Comparison of ENCODE assay signal across 15 cellular contexts in the genomic region with DNA sequence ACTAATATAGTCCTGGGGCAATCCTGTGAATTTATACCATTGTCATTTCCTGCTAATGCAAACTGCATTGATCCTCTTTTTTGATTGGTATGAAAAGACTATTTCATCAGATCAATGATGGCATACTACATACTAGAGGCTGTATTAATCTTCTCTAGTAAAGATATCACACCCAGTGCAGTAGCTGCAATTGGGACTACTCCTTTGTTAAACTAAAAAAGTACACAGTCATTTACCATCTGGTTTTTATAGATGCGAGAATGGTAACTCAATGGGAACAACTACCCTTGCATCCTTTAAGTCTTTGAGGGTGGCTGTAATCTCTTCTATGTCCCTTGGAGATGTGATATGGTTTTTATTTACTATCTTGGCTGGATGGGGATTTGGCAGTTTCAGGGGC.
DNase-seq lines count a peak whose midpoint lies in the region; ATAC-seq, FAIRE-seq and TF ChIP-seq lines count a peak whose summit lies in the region.
"Had no signal": no experiment of that assay in that cellular context is flagged by ENCODE, and none has a peak within 500 bp of the region (broad histone marks: within the 10 kb centered on the region; RNA-seq: fewer than 3 reads in every experiment).

No MANE protein-coding gene starts in this region.

- TF ChIP-seq RAD21 in GM12878 (IDR thresholded peaks at IDR 0.05; ENCODE audit: insufficient read depth, low read depth, low read length) = no peak

- H3K36me3 ChIP-seq in ACC112 (ENCODE audit: insufficient read depth, low read length) (no peaks in the 10 kb centered on the region), MM.1S (replicated peaks; ENCODE audit: insufficient read depth, low read length) (no peaks in the 10 kb centered on the region), GM12878 (ENCODE audit: control insufficient read depth in 2 of 2, insufficient read depth in 2 of 2, low read length in 1 of 2) (no peaks in the 10 kb centered on the region), small intestine (ENCODE audit: control insufficient read depth in 2 of 2, insufficient read depth in 2 of 2, low read length in 2 of 2) (no peaks in the 10 kb centered on the region)
- H3K36me3 ChIP-seq: BLaER1 treated with 17β-estradiol and CSF1 and Interleukin-3, amounts not matched to agents 10 nM and 100 nM; HAP-1 had no signal

- H4K20me1 ChIP-seq in MM.1S (ENCODE audit: insufficient read depth, low read length) (no peaks in the 10 kb centered on the region), GM12878 (ENCODE audit: control insufficient read depth, insufficient read depth) (no peaks in the 10 kb centered on the region)
- H4K20me1 ChIP-seq: BLaER1 treated with 17β-estradiol and CSF1 and Interleukin-3, amounts not matched to agents 10 nM and 100 nM had no signal

- WGBS in GM12878 (ENCODE audit: insufficient coverage, insufficient replicate concordance, low lambda C conversion rate, missing lambda C conversion rate) = 0% methylated on average over 1 of the region's 1 CpG
- WGBS in small intestine, 3 donors = 81 to 96% (median 90%) methylated on average over 1 of the region's 1 CpG

- RAD21 ChIA-PET in GM12878 (lab: Charles Lee; ENCODE audit: unreplicated experiment) = interaction anchor here (0.8 to 4.9 kb wide), 13 partner anchors 11 to 142 kb away, joined by 3 to 85 read pairs (median 4); no protein-coding TSS in a partner anchor

- H3K36me3 Mint-ChIP-seq in T-helper 17 cell (ENCODE audit: low read depth) = no peaks in the 10 kb centered on the region
- H3K36me3 Mint-ChIP-seq: CD4-positive, CD25-positive, alpha-beta regulatory T cell had no signal

- intact Hi-C loops in GM12878 (cut with micrococcal nuclease; ENCODE audit: unreplicated experiment) = loop anchor here (5.0 kb wide), 2 partner anchors 43 to 58 kb away; no protein-coding TSS in a partner anchor

- H3K27ac ChIP-seq in ACC112 (ENCODE audit: low read depth, low read length) (peak overlapping the region; percentile 41; the same call in 1 of the 2 replicates), MM.1S (ENCODE audit: low read length) (peak overlapping the region; percentile 95), GM12878 (ENCODE audit: control insufficient read depth, insufficient read depth) (peak overlapping the region; percentile 6; the same call in 1 of the 2 replicates), small intestine (ENCODE audit: low read depth in 1 of 2, low read length in 1 of 2) (no peak overlapping the region)
- H3K27ac ChIP-seq: BLaER1 treated with 17β-estradiol and CSF1 and Interleukin-3, amounts not matched to agents 10 nM and 100 nM had no signal

- H3K4me3 ChIP-seq in ACC112 (ENCODE audit: low read depth, low read length) (no peak overlapping the region), MM.1S (ENCODE audit: low read length) (0 out of 2 replicates have a peak overlapping the region, but pooled peaks have one; percentile 1), GM12878 (no peak overlapping the region), small intestine (ENCODE audit: low read depth in 1 of 2, low read length in 2 of 2) (no peak overlapping the region)
- H3K4me3 ChIP-seq: BLaER1 treated with 17β-estradiol and CSF1 and Interleukin-3, amounts not matched to agents 10 nM and 100 nM; HAP-1 had no signal

- no peak for TF ChIP-seq EP300 in GM12878 (IDR thresholded peaks at IDR 0.05; ENCODE audit: borderline replicate concordance in 1 of 2, control insufficient read depth in 1 of 2, low read depth in 2 of 2, low read length in 2 of 2)

- POLR2A ChIA-PET in GM12878 (lab: Charles Lee) = interaction anchor here (0.5 to 5.3 kb wide), 7 partner anchors 10 to 49 kb away, joined by 3 to 29 read pairs (median 6); no protein-coding TSS in a partner anchor

- H3K4me1 ChIP-seq in ACC112 (ENCODE audit: control insufficient read depth, insufficient read depth, low read length, unreplicated experiment) (peaks cover 32% of the 10 kb centered on the region), MM.1S (ENCODE audit: low read length) (peaks cover 35% of the 10 kb centered on the region), GM12878 (ENCODE audit: control insufficient read depth, insufficient read depth, low read length) (peaks cover 3% of the 10 kb centered on the region; the same call in 1 of the 2 replicates), small intestine (ENCODE audit: control insufficient read depth in 2 of 2, insufficient read depth in 1 of 2, low read depth in 1 of 2, low read length in 1 of 2) (no peaks in the 10 kb centered on the region)
- H3K4me1 ChIP-seq: BLaER1 treated with 17β-estradiol and CSF1 and Interleukin-3, amounts not matched to agents 10 nM and 100 nM; HAP-1 had no signal

- FAIRE-seq in GM12878 (lab: Jason Lieb, UNC) (no peak), small intestine (lab: Jason Lieb, UNC) (no peak), GM12891 (lab: Jason Lieb, UNC) (no peak)
- FAIRE-seq: GM19239, H1 had no signal

- H3K27me3 ChIP-seq in ACC112 (ENCODE audit: insufficient read depth, low read length) = no peaks in the 10 kb centered on the region
- H3K27me3 ChIP-seq in MM.1S (replicated peaks; ENCODE audit: insufficient read depth, low read length) = no peaks in the 10 kb centered on the region
- H3K27me3 ChIP-seq in GM12878 (replicated peaks in 1 of 2; ENCODE audit: control insufficient read depth in 2 of 2, insufficient read depth in 2 of 2, low read length in 1 of 2) = no peaks in the 10 kb centered on the region
- no peaks in the 10 kb centered on the region for H3K27me3 ChIP-seq in small intestine (ENCODE audit: control insufficient read depth in 2 of 2, insufficient read depth in 2 of 2, low read length in 2 of 2)
- H3K27me3 ChIP-seq: BLaER1 treated with 17β-estradiol and CSF1 and Interleukin-3, amounts not matched to agents 10 nM and 100 nM had no signal

- no peaks in the 10 kb centered on the region for H3K9me2 ChIP-seq in MM.1S (replicated peaks; ENCODE audit: insufficient read depth, low read length)

- no peak overlapping the region for H3K4me3 Mint-ChIP-seq in T-helper 17 cell
- H3K4me3 Mint-ChIP-seq: CD4-positive, CD25-positive, alpha-beta regulatory T cell; HFFc6 had no signal

- DNase-seq in MM.1S (no peak), GM12878 (ENCODE audit: low read depth, low spot score) (no peak), small intestine (peak; percentile 18), GM12891 (ENCODE audit: insufficient read length, low spot score) (no peak), T-helper 17 cell (no peak)
- no peak for DNase-seq in activated naive CD4-positive, alpha-beta T cell treated with anti-CD3 and anti-CD28 coated beads, Interleukin-2, amount 50 U/mL, for 16 hours
- DNase-seq: 8988T; CD4-positive, CD25-positive, alpha-beta regulatory T cell; DMS79 had no signal

- H3K9me3 ChIP-seq in MM.1S (replicated peaks; ENCODE audit: insufficient read depth, low read length) (no peaks in the 10 kb centered on the region), GM12878 (replicated peaks; ENCODE audit: control insufficient read depth, insufficient read depth, low read length) (peaks cover 2% of the 10 kb centered on the region; the same call in 2 of the 3 replicates), small intestine (ENCODE audit: control insufficient read depth, low read depth) (no peaks in the 10 kb centered on the region), T-helper 17 cell (ENCODE audit: control insufficient read depth, low read length, poor library complexity, severe bottlenecking) (no peaks in the 10 kb centered on the region)
- H3K9me3 ChIP-seq: HAP-1 had no signal

- H3K27me3 Mint-ChIP-seq in T-helper 17 cell = no peaks in the 10 kb centered on the region
- H3K27me3 Mint-ChIP-seq: CD4-positive, CD25-positive, alpha-beta regulatory T cell had no signal

- BruUV-seq in GM12878 (replicated peaks; lab: Mats Ljungman, UMichigan) = no TSS peak

- TF ChIP-seq POLR2A in GM12878 (IDR thresholded peaks at IDR 0.05; ENCODE audit: low read depth, low read length) = no peak
- no peak for TF ChIP-seq POLR2A in GM12891 (IDR thresholded peaks at IDR 0.05; ENCODE audit: low read depth, low read length)

- peaks cover 19% of the 10 kb centered on the region for H3F3A ChIP-seq in MM.1S (ENCODE audit: insufficient read depth, low read length)

- SMC1A ChIA-PET in GM12878 (lab: Charles Lee; ENCODE audit: uncharacterized antibody, unreplicated experiment) = interaction anchor here (0.6 to 7.7 kb wide), 12 partner anchors 8 to 171 kb away, joined by 3 to 140 read pairs (median 5); no protein-coding TSS in a partner anchor

- H3K9ac ChIP-seq in MM.1S (ENCODE audit: low read length) (peak overlapping the region; percentile 51), GM12878 (ENCODE audit: control insufficient read depth, insufficient read depth, low read length) (no peak overlapping the region)
- H3K9ac ChIP-seq: BLaER1 treated with 17β-estradiol and CSF1 and Interleukin-3, amounts not matched to agents 10 nM and 100 nM had no signal

- H3K4me2 ChIP-seq in MM.1S (ENCODE audit: low read depth, low read length) (peak overlapping the region; percentile 78; the same call in 1 of the 2 replicates), GM12878 (ENCODE audit: control insufficient read depth, insufficient read depth) (peak overlapping the region; percentile 7; the same call in 1 of the 2 replicates)
- H3K4me2 ChIP-seq: BLaER1 treated with 17β-estradiol and CSF1 and Interleukin-3, amounts not matched to agents 10 nM and 100 nM had no signal

- ATAC-seq in GM12878 (peak; percentile 11; the same call in 2 of the 3 replicates), T-helper 17 cell (no peak)

- in situ Hi-C loops in GM12878 (cut with MboI) = no loop called here

- H3K79me2 ChIP-seq in ACC112 (ENCODE audit: control insufficient read depth, insufficient read depth, low read length, unreplicated experiment) = no peaks in the 10 kb centered on the region
- H3K79me2 ChIP-seq in MM.1S (ENCODE audit: low read length) = no peaks in the 10 kb centered on the region
- no peaks in the 10 kb centered on the region for H3K79me2 ChIP-seq in GM12878 (ENCODE audit: control insufficient read depth, insufficient read depth, low read length)

- CTCF ChIA-PET in GM12878 (lab: Yijun Ruan, JAX) = interaction anchor here (0.7 to 2.6 kb wide), 7 partner anchors 11 to 141 kb away, joined by 3 to 19 read pairs (median 6); no protein-coding TSS in a partner anchor

- TF ChIP-seq CTCF in MM.1S (IDR thresholded peaks at IDR 0.05; ENCODE audit: low read length) (no peak), GM12878 (IDR thresholded peaks at IDR 0.05 in 2 of 3, conservative IDR thresholded peaks at IDR 0.05 in 1 of 3; ENCODE audit: control insufficient read depth in 2 of 3, extremely low read depth in 1 of 3, insufficient read depth in 1 of 3, low read depth in 3 of 3, low read length in 3 of 3) (no peak)

- H2AFZ ChIP-seq in ACC112 (ENCODE audit: low read length, unreplicated experiment) (no peak overlapping the region), MM.1S (ENCODE audit: low read length) (0 out of 2 replicates have a peak overlapping the region, but pooled peaks have one; percentile 11), GM12878 (ENCODE audit: control insufficient read depth, low read depth, low read length) (no peak overlapping the region)

- no peak overlapping the region for H3K27ac Mint-ChIP-seq in T-helper 17 cell
- H3K27ac Mint-ChIP-seq: CD4-positive, CD25-positive, alpha-beta regulatory T cell; HFFc6 had no signal

- H3K4me1 Mint-ChIP-seq in T-helper 17 cell = no peaks in the 10 kb centered on the region

TF ChIP-seq in GM12878, 131 proteins besides CTCF, POLR2A, EP300 and RAD21 (continues in another document):
- TF ChIP-seq CREB1 (IDR thresholded peaks at IDR 0.05; ENCODE audit: low read depth) (no peak), HDGF (IDR thresholded peaks at IDR 0.05) (no peak)

TF ChIP-seq in GM12891, 5 proteins besides CTCF, POLR2A, EP300 and RAD21 (continues in another document):
- TF ChIP-seq TAF1 (IDR thresholded peaks at IDR 0.05; ENCODE audit: low read depth, low read length) = no peak

Comparison
In these comparisons a context has a peak if more than half of its experiments do, and no peak if none do; other contexts are left out.
1. H3K27ac ChIP-seq: peak in ACC112 (single experiment), MM.1S (single experiment) and GM12878 (single experiment); none in small intestine (0 of 2).